In genomic region chr3:31877559-31877958, GRCh38 we compare ENCODE assay signal across 25 cellular contexts.
"Had no signal": no experiment of that assay in that cellular context is flagged by ENCODE, and none has a peak within 500 bp of the region (broad histone marks: within the 10 kb centered on the region; RNA-seq: fewer than 3 reads in every experiment).

No MANE protein-coding gene starts in this region.

- DNase-seq: activated CD4-positive, alpha-beta memory T cell treated with anti-CD3 and anti-CD28 coated beads, Interleukin-2, amount 10 ng/mL, durations not matched to agents 7 days and 5 days; activated CD4-positive, alpha-beta T cell treated with anti-CD3 and anti-CD28 coated beads, Interleukin-2, amount 10 ng/mL, durations not matched to agents 7 days and 5 days; activated CD4-positive, CD25-positive, alpha-beta regulatory T cell; activated gamma-delta T cell; activated naive CD4-positive, alpha-beta T cell treated with anti-CD3 and anti-CD28 coated beads for 36 hours; activated T-cell treated with anti-CD3 and anti-CD28 coated beads for 4 hours; activated T-cell treated with anti-CD3 and anti-CD28 coated beads, Interleukin-2, amount 50 U/mL, for 48 hours; anterior cingulate cortex; caudate nucleus; MM.1S; NCI-H1105 treated with DMSO at 0.1 percent for 48 hours; NCI-H1436 treated with DMSO at 0.1 percent for 48 hours; NCI-H187; NCI-H2081; NCI-H446; NCI-H524; SIG-M5; T-cell; T-helper 2 cell; T1000 had no signal

- H3K27me3 ChIP-seq: adrenal gland had no signal

- H3K27ac Mint-ChIP-seq: activated CD4-positive, alpha-beta memory T cell treated with anti-CD3 and anti-CD28 coated beads, Interleukin-2, amount 10 ng/mL, durations not matched to agents 7 days and 5 days; activated CD4-positive, alpha-beta T cell treated with anti-CD3 and anti-CD28 coated beads, Interleukin-2, amount 10 ng/mL, durations not matched to agents 7 days and 5 days; activated naive CD4-positive, alpha-beta T cell treated with anti-CD3 and anti-CD28 coated beads for 36 hours; activated naive CD8-positive, alpha-beta T cell; activated T-helper 17 cell treated with anti-CD3 and anti-CD28 coated beads, Interleukin-2, amount 50 U/mL, for 72 hours; T-cell had no signal

- H2AFZ ChIP-seq: PC-9 had no signal

- H3K4me3 Mint-ChIP-seq: activated CD4-positive, alpha-beta memory T cell treated with anti-CD3 and anti-CD28 coated beads, Interleukin-2, amount 10 ng/mL, durations not matched to agents 7 days and 5 days; activated CD4-positive, alpha-beta T cell treated with anti-CD3 and anti-CD28 coated beads, Interleukin-2, amount 10 ng/mL, durations not matched to agents 7 days and 5 days; activated naive CD4-positive, alpha-beta T cell treated with anti-CD3 and anti-CD28 coated beads for 36 hours; activated naive CD8-positive, alpha-beta T cell; activated T-helper 17 cell treated with anti-CD3 and anti-CD28 coated beads, Interleukin-2, amount 50 U/mL, for 72 hours; T-cell had no signal

- H3K4me2 ChIP-seq: KMS-11, PC-9 had no signal

- H3K36me3 ChIP-seq: adrenal gland had no signal

- H3K9me3 ChIP-seq: adrenal gland had no signal

- H3K9me3 Mint-ChIP-seq: activated CD4-positive, alpha-beta memory T cell treated with anti-CD3 and anti-CD28 coated beads, Interleukin-2, amount 10 ng/mL, durations not matched to agents 7 days and 5 days; activated naive CD4-positive, alpha-beta T cell treated with anti-CD3 and anti-CD28 coated beads for 36 hours had no signal

- H3K27ac ChIP-seq: KMS-11, PC-9 had no signal

- ATAC-seq: activated T-helper 17 cell treated with anti-CD3 and anti-CD28 coated beads, Interleukin-2, amount 50 U/mL, for 72 hours; T-cell had no signal

- H3K36me3 Mint-ChIP-seq: T-cell had no signal

- H3K27me3 Mint-ChIP-seq: activated CD4-positive, alpha-beta memory T cell treated with anti-CD3 and anti-CD28 coated beads, Interleukin-2, amount 10 ng/mL, durations not matched to agents 7 days and 5 days; activated CD4-positive, alpha-beta T cell treated with anti-CD3 and anti-CD28 coated beads, Interleukin-2, amount 10 ng/mL, durations not matched to agents 7 days and 5 days; activated naive CD8-positive, alpha-beta T cell had no signal

- H3K4me1 Mint-ChIP-seq: activated CD4-positive, alpha-beta memory T cell treated with anti-CD3 and anti-CD28 coated beads, Interleukin-2, amount 10 ng/mL, durations not matched to agents 7 days and 5 days; activated T-helper 17 cell treated with anti-CD3 and anti-CD28 coated beads, Interleukin-2, amount 50 U/mL, for 72 hours; T-cell had no signal

- H3K4me3 ChIP-seq: adrenal gland, PC-9 had no signal
